ENCODE assay signal across 24 cellular contexts in genomic region chr1:220516722-220517042, GRCh38. TPM values are rescaled to one million over a fixed set of nuclear protein-coding genes. Genes with fewer than 3 reads are reported as not detected.
"Had no signal": no experiment of that assay in that cellular context is flagged by ENCODE, and none has a peak within 500 bp of the region (broad histone marks: within the 10 kb centered on the region; RNA-seq: fewer than 3 reads in every experiment).

No MANE protein-coding gene starts in this region.

- DNase-seq: activated CD4-positive, alpha-beta T cell treated with anti-CD3 and anti-CD28 coated beads for 1 hour; activated CD4-positive, alpha-beta T cell treated with anti-CD3 and anti-CD28 coated beads, Interleukin-2, amount 50 U/mL, for 1 hour; activated CD8-positive, alpha-beta T cell treated with anti-CD3 and anti-CD28 coated beads for 36 hours; activated T-cell treated with anti-CD3 and anti-CD28 coated beads, Interleukin-2, amount 50 U/mL, for 4 hours; cerebellar nuclear complex; colonic mucosa; effector CD8-positive, alpha-beta T cell; erythroblast; foreskin fibroblast; heart right ventricle; left ventricle myocardium superior; naive thymus-derived CD4-positive, alpha-beta T cell; ovary; right lobe of liver; stimulated activated CD4-positive, alpha-beta T cell treated with anti-CD3 and anti-CD28 coated beads, Interleukin-12 subunit alpha, Interleukin-12 subunit beta, amount 100 ng/mL, for 4 hours; stimulated activated CD4-positive, alpha-beta T cell treated with anti-CD3 and anti-CD28 coated beads, Interleukin-4, amount 100 ng/mL, for 24 hours; T-helper 2 cell; thyroid gland; upper lobe of left lung had no signal

- ATAC-seq: activated CD8-positive, alpha-beta T cell treated with anti-CD3 and anti-CD28 coated beads for 36 hours; activated T-cell treated with anti-CD3 and anti-CD28 coated beads, Interleukin-2, amount 50 U/mL, for 4 hours; heart right ventricle; left ventricle myocardium superior; naive thymus-derived CD4-positive, alpha-beta T cell; right lobe of liver; stimulated activated effector memory CD8-positive, alpha-beta T cell treated with anti-CD3 and anti-CD28 coated beads, Interleukin-12 subunit alpha, Interleukin-12 subunit beta, amount 100 ng/mL, for 72 hours; WTC11 had no signal

- H3K36me3 ChIP-seq: breast epithelium, colonic mucosa, heart right ventricle, ovary, right lobe of liver, thyroid gland, upper lobe of left lung, vagina had no signal

- H3K4me1 ChIP-seq: breast epithelium, colonic mucosa, right lobe of liver had no signal

- H3K4me3 ChIP-seq: breast epithelium, colonic mucosa, heart right ventricle, ovary, right lobe of liver, thyroid gland, upper lobe of left lung, vagina had no signal

- H3K9me3 ChIP-seq: breast epithelium, colonic mucosa, ovary, right lobe of liver, thyroid gland, vagina had no signal

RNA-seq across cellular contexts. Expression of gene MARK1, which starts 11.3 kb away (rescaled TPM):
- total RNA-seq: activated CD8-positive, alpha-beta T cell treated with anti-CD3 and anti-CD28 coated beads for 36 hours; activated T-helper 2 cell treated with anti-CD3 and anti-CD28 coated beads, Interferon-gamma antibody, Interleukin-2, Interleukin-4, amounts not matched to agents 10 μg/mL and 5 μg/mL and 100 μg/mL, durations not matched to agents 14 hours and 24 hours and 36 hours; naive thymus-derived CD4-positive, alpha-beta T cell had no signal
